ENCODE assay signal across 14 cellular contexts in genomic region chr1:218494000-218494399, GRCh38.
"Had no signal": no experiment of that assay in that cellular context is flagged by ENCODE, and none has a peak within 500 bp of the region (broad histone marks: within the 10 kb centered on the region; RNA-seq: fewer than 3 reads in every experiment).

No MANE protein-coding gene starts in this region.

- ATAC-seq: activated CD4-positive, CD25-positive, alpha-beta regulatory T cell treated with anti-CD3 and anti-CD28 coated beads, Interleukin-2, amount 50 U/mL, for 24 hours; activated T-helper 17 cell treated with anti-CD3 and anti-CD28 coated beads, Interleukin-2, amount 50 U/mL, for 72 hours; gastrocnemius medialis; heart left ventricle; left cardiac atrium; lower lobe of right lung; stimulated activated memory B cell treated with anti-CD40 and anti-IgM and Interleukin-4, amounts not matched to agents 10 μg/mL and 1 μg/mL and 100 μg/mL, for 72 hours had no signal

- H3K36me3 ChIP-seq: gastrocnemius medialis, heart left ventricle, lower lobe of right lung, neutrophil, tibial artery, uterus had no signal

- H3K4me3 ChIP-seq: gastrocnemius medialis, heart left ventricle, lower lobe of right lung, tibial artery, uterus had no signal

- H2AFZ ChIP-seq: parathyroid adenoma had no signal

- H3K4me1 ChIP-seq: parathyroid adenoma, uterus had no signal

- H3K27me3 ChIP-seq: gastrocnemius medialis, heart left ventricle, neutrophil, tibial artery, uterus had no signal

- DNase-seq: activated naive CD4-positive, alpha-beta T cell treated with Interleukin-2 at 50 U/mL for 16 hours; activated T-cell treated with anti-CD3 and anti-CD28 coated beads for 4 hours; gastrocnemius medialis; heart left ventricle; left cardiac atrium; lower lobe of right lung; stimulated activated CD4-positive, alpha-beta T cell treated with anti-CD3 and anti-CD28 coated beads, Interleukin-2, amount 100 ng/mL, for 48 hours; tibial artery; uterus had no signal

- H3K9ac ChIP-seq: parathyroid adenoma had no signal

- H3K27ac ChIP-seq: gastrocnemius medialis, heart left ventricle, lower lobe of right lung, neutrophil, parathyroid adenoma, uterus had no signal

- H3K79me2 ChIP-seq: parathyroid adenoma had no signal

- H3K9me3 ChIP-seq: gastrocnemius medialis, heart left ventricle, lower lobe of right lung, neutrophil, tibial artery, uterus had no signal
